8 cellular contexts compared by ENCODE assay signal in genomic region chr3:9397331-9397910, GRCh38. TPM values are rescaled to one million over a fixed set of nuclear protein-coding genes. Genes with fewer than 3 reads are reported as not detected.
A peak's percentile ranks its signal among the peaks of the same experiment; 100 is the strongest.
DNase-seq lines count a peak whose midpoint lies in the region; ATAC-seq and TF ChIP-seq lines count a peak whose summit lies in the region.

SETD5 (plus strand) TSS chr3:9397615; CDS start chr3:9428939, 31,324 bp downstream.

- peaks cover 32% of the 10 kb centered on the region for H3K36me3 Mint-ChIP-seq in activated T-cell treated with anti-CD3 and anti-CD28 coated beads, Interleukin-2, amount 50 U/mL, for 4 hours (ENCODE audit: insufficient read depth)

- H3K9me3 Mint-ChIP-seq in activated T-cell treated with anti-CD3 and anti-CD28 coated beads, Interleukin-2, amount 50 U/mL, for 4 hours: no peaks in the 10 kb centered on the region

- peak within 1 kb of the TSS; percentile 88 for H3K4me3 ChIP-seq in Jurkat, Clone E6-1 (ENCODE audit: low read length)
- H3K4me3 ChIP-seq in esophagus (ENCODE audit: low read depth in 1 of 2, low read length in 2 of 2) (peak within 1 kb of the TSS; percentile 70 to 88), mucosa of stomach (ENCODE audit: low read length) (peak within 1 kb of the TSS; percentile 99)

- WGBS in esophagus, 2 donors: 0 to 1% methylated on average over 27 to 64 of the region's 64 CpGs

- no peaks in the 10 kb centered on the region for H3K27me3 Mint-ChIP-seq in activated T-cell treated with anti-CD3 and anti-CD28 coated beads, Interleukin-2, amount 50 U/mL, for 4 hours (ENCODE audit: low read depth)

- peak within 1 kb of the TSS; percentile 98 to 99 for H3K27ac ChIP-seq in esophagus (ENCODE audit: low read depth in 2 of 2, low read length in 1 of 2)

- H3K9me3 ChIP-seq in esophagus (ENCODE audit: control insufficient read depth in 2 of 2, insufficient read depth in 1 of 2, low read depth in 1 of 2, low read length in 1 of 2) (no peaks in the 10 kb centered on the region), mucosa of stomach (ENCODE audit: control insufficient read depth, low read length) (no peaks in the 10 kb centered on the region)

- no peaks in the 10 kb centered on the region for H3K36me3 ChIP-seq in esophagus (ENCODE audit: control insufficient read depth in 2 of 2, insufficient read depth in 2 of 2, low read length in 1 of 2)
- H3K36me3 ChIP-seq in mucosa of stomach (ENCODE audit: control insufficient read depth, insufficient read depth, low read length): peaks cover 5% of the 10 kb centered on the region

- peak; percentile 91 for DNase-seq in DMS53 (lab: John Stamatoyannopoulos, UW)
- DNase-seq in Jurkat, Clone E6-1 (ENCODE audit: low read depth, low spot score): peak; percentile 90
- DNase-seq in activated T-cell treated with anti-CD3 and anti-CD28 coated beads, Interleukin-2, amount 50 U/mL, for 4 hours: peak; percentile 99
- peak; percentile 99 for DNase-seq in stimulated activated CD8-positive, alpha-beta memory T cell treated with anti-CD3 and anti-CD28 coated beads, Interleukin-7, amount 100 ng/mL, for 1 hour (ENCODE audit: low read depth in 2 of 2)

- peak within 1 kb of the TSS; percentile 99 for H3K9ac ChIP-seq in mucosa of stomach (ENCODE audit: low read length)

- H3K4me1 ChIP-seq in esophagus (ENCODE audit: control insufficient read depth in 2 of 2, insufficient read depth in 2 of 2, low read length in 1 of 2): no peaks in the 10 kb centered on the region
- H3K4me1 ChIP-seq in mucosa of stomach (ENCODE audit: control insufficient read depth, insufficient read depth, low read length): peaks cover 43% of the 10 kb centered on the region

- peak within 1 kb of the TSS; percentile 98 for H3K4me3 Mint-ChIP-seq in activated T-cell treated with anti-CD3 and anti-CD28 coated beads, Interleukin-2, amount 50 U/mL, for 4 hours

- H3K4me1 Mint-ChIP-seq in activated T-cell treated with anti-CD3 and anti-CD28 coated beads, Interleukin-2, amount 50 U/mL, for 4 hours (ENCODE audit: low read depth): peaks cover 70% of the 10 kb centered on the region

- peak; percentile 49 for ATAC-seq in GM21717 (IDR thresholded peaks at IDR 0.05; ENCODE audit: unreplicated experiment)
- peak; percentile 68 to 69 for ATAC-seq in activated T-cell treated with anti-CD3 and anti-CD28 coated beads, Interleukin-2, amount 50 U/mL, for 4 hours

- no peaks in the 10 kb centered on the region for H3K27me3 ChIP-seq in esophagus (ENCODE audit: control insufficient read depth in 1 of 2, insufficient read depth in 2 of 2, low read length in 2 of 2)
- no peaks in the 10 kb centered on the region for H3K27me3 ChIP-seq in mucosa of stomach (ENCODE audit: control insufficient read depth, insufficient read depth, low read length)

TF ChIP-seq in PFSK-1, 5 proteins besides CTCF, POLR2A, EP300 and RAD21:
- TF ChIP-seq TAF1 (IDR thresholded peaks at IDR 0.05; ENCODE audit: borderline replicate concordance, insufficient read depth, low read length) (peak; percentile 91), POLR2AphosphoS5 (IDR thresholded peaks at IDR 0.05; ENCODE audit: low read depth, low read length) (peak; percentile 86), FOXP2 (optimal IDR thresholded peaks at IDR 0.05; ENCODE audit: borderline replicate concordance, extremely low read depth, extremely low read length, insufficient read depth) (peak; percentile 53), SIN3A (IDR thresholded peaks at IDR 0.05; ENCODE audit: borderline replicate concordance, insufficient read depth, low read length) (no peak), REST (IDR thresholded peaks at IDR 0.05; ENCODE audit: insufficient read depth in 1 of 2, low read depth in 2 of 2, low read length in 2 of 2) (no peak)
TF ChIP-seq in PFSK-1: peak in this region for 3.

RNA-seq across cellular contexts. Expression of gene SETD5, which starts in this region (rescaled TPM):
- polyA plus RNA-seq in Jurkat, Clone E6-1 (2012; ENCODE audit: insufficient read depth, insufficient read length): 88.3 TPM
- polyA plus RNA-seq in PFSK-1 (2012; ENCODE audit: insufficient read length, low read depth): 48.5 TPM
- 10 to 100 TPM; 67.3 to 78.1 (median 71.8) TPM for total RNA-seq in activated T-cell treated with anti-CD3 and anti-CD28 coated beads, Interleukin-2, amount 50 U/mL, for 4 hours
- 10 to 100 TPM; 17.2 to 25.0 TPM for polyA plus RNA-seq in esophagus

Comparison
In these comparisons a context has a peak if more than half of its experiments do, and no peak if none do; other contexts are left out.
1. Peak in every context shown above with its lines: DNase-seq, ATAC-seq, H3K4me3 ChIP-seq and H3K27ac ChIP-seq.